In the genomic region with DNA sequence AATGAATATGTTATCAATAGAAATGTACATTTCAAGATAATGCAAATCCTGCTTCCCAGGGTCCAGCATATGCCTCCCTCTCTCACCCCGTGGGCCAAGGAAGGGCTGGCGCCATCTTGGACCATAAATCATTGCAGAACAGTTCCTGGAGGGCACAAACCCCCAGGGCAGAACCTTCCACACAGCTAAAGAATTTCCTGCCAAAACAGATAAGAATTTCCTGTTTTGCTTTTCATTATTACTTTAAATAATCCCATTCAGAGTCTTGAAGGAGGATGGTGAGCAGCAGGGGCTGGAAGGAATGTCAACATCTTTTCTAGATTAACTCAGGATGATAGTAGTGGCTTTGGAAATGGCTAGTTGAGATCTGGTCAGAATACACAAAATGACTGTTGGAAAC, we compare ENCODE assay signal across 22 cellular contexts.
DNase-seq lines count a peak whose midpoint lies in the region; ATAC-seq and TF ChIP-seq lines count a peak whose summit lies in the region.
"Had no signal": no experiment of that assay in that cellular context is flagged by ENCODE, and none has a peak within 500 bp of the region (broad histone marks: within the 10 kb centered on the region; RNA-seq: fewer than 3 reads in every experiment).

No MANE protein-coding gene starts in this region.

- H3K9me3 ChIP-seq in SK-N-MC (ENCODE audit: low read depth, low read length) = no peaks in the 10 kb centered on the region
- H3K9me3 ChIP-seq: heart right ventricle, neutrophil, Peyer's patch, tibial nerve had no signal

- DNase-seq in ELF-1 (ENCODE audit: low read depth, low spot score) (peak; percentile 48), SK-N-MC (ENCODE audit: low read depth, low spot score) (peak; percentile 88), fibroblast of pulmonary artery (ENCODE audit: low read depth) (peak; percentile 66), NCI-H1048 (lab: John Stamatoyannopoulos, UW) (no peak), activated gamma-delta T cell treated with Interleukin-2 at 50 U/mL for 16 hours (no peak)
- DNase-seq: activated T-cell treated with anti-CD3 and anti-CD28 coated beads, Interleukin-2, amount 50 U/mL, for 72 hours; effector memory CD4-positive, alpha-beta T cell; GOT3; heart right ventricle; immature natural killer cell; NCI-H2081 treated with DMSO at 0.1 percent for 48 hours; NCI-H510A; Peyer's patch; stimulated activated CD4-positive, alpha-beta T cell treated with anti-CD3 and anti-CD28 coated beads, Interleukin-4, amount 100 ng/mL, for 4 hours; stimulated activated naive CD8-positive, alpha-beta T cell treated with anti-CD3 and anti-CD28 coated beads, Interleukin-15, amount 100 ng/mL, for 72 hours had no signal

- no peaks in the 10 kb centered on the region for H3K36me3 ChIP-seq in SK-N-MC (ENCODE audit: insufficient read depth, low read length)
- H3K36me3 ChIP-seq: heart right ventricle, neutrophil, Peyer's patch, tibial nerve had no signal

- ATAC-seq in HG02642 (IDR thresholded peaks at IDR 0.05; ENCODE audit: poor library complexity, unreplicated experiment) = no peak
- ATAC-seq in GM21529 (IDR thresholded peaks at IDR 0.05; ENCODE audit: unreplicated experiment) = no peak
- ATAC-seq: activated T-cell treated with anti-CD3 and anti-CD28 coated beads, Interleukin-2, amount 50 U/mL, for 72 hours; GM12878; heart right ventricle; stimulated activated naive CD8-positive, alpha-beta T cell treated with anti-CD3 and anti-CD28 coated beads, Interleukin-15, amount 100 ng/mL, for 72 hours had no signal

- H3K27ac ChIP-seq in SK-N-MC = 0 out of 2 replicates have a peak overlapping the region, but pooled peaks have one; percentile 10
- H3K27ac ChIP-seq: C4-2B, heart right ventricle, KMS-11, neutrophil, Peyer's patch, tibial nerve had no signal

- H3K4me3 ChIP-seq in SK-N-MC (peak overlapping the region; percentile 56), fibroblast of pulmonary artery (replicated peaks; ENCODE audit: low read depth, low read length) (no peak overlapping the region)
- H3K4me3 ChIP-seq: GM12878, heart right ventricle, Peyer's patch, tibial nerve had no signal

- no peak overlapping the region for H3K9ac ChIP-seq in SK-N-MC (ENCODE audit: insufficient read length)
- H3K9ac ChIP-seq: KMS-11 had no signal

- TF ChIP-seq CTCF in fibroblast of pulmonary artery (IDR thresholded peaks at IDR 0.05; ENCODE audit: low read length, missing control alignments) = no peak

Comparison
In these comparisons a context has a peak if more than half of its experiments do, and no peak if none do; other contexts are left out.
1. DNase-seq: peak in ELF-1 (single experiment), SK-N-MC (single experiment) and fibroblast of pulmonary artery (single experiment); none in NCI-H1048 (single experiment) and activated gamma-delta T cell treated with Interleukin-2 at 50 U/mL for 16 hours (single experiment).